ENCODE assay signal across 19 cellular contexts in the genomic region with DNA sequence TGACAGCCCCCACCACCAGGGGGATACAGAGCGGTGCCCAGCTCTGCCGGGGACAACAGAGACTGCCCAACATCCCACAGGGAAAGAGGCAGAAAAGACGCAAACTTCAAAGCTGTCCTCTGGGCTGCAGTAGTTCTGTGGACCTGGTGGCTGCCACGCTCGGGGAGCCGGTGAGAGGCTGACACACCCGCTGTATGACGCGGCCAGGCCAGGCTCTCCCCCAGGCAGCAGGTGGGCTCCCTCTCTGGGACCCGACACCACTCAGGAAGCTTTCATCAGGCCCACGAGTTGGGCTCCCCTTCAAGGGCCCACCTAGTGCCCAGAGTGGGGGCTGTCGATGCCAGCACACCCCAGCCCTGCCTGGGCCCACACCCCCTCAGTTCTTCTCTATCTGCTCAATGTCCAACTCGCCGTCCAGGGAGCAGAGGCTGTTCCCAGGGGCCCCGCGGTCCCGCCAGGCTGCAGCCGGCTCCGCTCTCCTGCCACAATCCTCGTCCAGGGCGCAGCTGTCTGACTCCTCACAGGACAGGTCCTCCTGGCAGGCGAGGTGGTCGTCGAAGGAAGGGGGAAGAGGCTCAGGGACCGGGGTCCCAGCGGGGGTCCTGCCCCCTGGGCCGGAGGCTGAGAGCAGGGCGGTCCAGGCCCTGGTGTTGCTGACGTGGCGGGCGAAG.
"Had no signal": no experiment of that assay in that cellular context is flagged by ENCODE, and none has a peak within 500 bp of the region (broad histone marks: within the 10 kb centered on the region; RNA-seq: fewer than 3 reads in every experiment).

No MANE protein-coding gene starts in this region.

- FAIRE-seq: TTC549 had no signal

- DNase-seq: activated CD4-positive, alpha-beta T cell treated with anti-CD3 and anti-CD28 coated beads for 48 hours; activated CD8-positive, alpha-beta T cell treated with anti-CD3 and anti-CD28 coated beads for 36 hours; activated effector memory CD4-positive, alpha-beta T cell treated with anti-CD3 and anti-CD28 coated beads, Interleukin-2, amount 50 U/mL, for 16 hours; activated T-cell treated with anti-CD3 and anti-CD28 coated beads, Interleukin-2, amount 50 U/mL, for 48 hours; effector memory CD8-positive, alpha-beta T cell; foreskin keratinocyte; heart left ventricle; left cardiac atrium; lower lobe of right lung; retina; stimulated activated CD4-positive, alpha-beta T cell treated with anti-CD3 and anti-CD28 coated beads, Interleukin-15, amount 100 ng/mL, for 24 hours; stimulated activated CD4-positive, alpha-beta T cell treated with anti-CD3 and anti-CD28 coated beads, Interleukin-4, amount 100 ng/mL, for 1 hour; stimulated activated naive CD8-positive, alpha-beta T cell treated with anti-CD3 and anti-CD28 coated beads, Interleukin-15, Interleukin-2, amounts not matched to agents 100 U/mL and 50 U/mL, for 24 hours had no signal

- H3K4me3 ChIP-seq: lower lobe of right lung, skin epidermis, suprapubic skin had no signal

- H3K9me3 ChIP-seq: heart left ventricle, lower lobe of right lung, neutrophil, suprapubic skin had no signal

- ATAC-seq: activated CD8-positive, alpha-beta T cell treated with anti-CD3 and anti-CD28 coated beads for 36 hours; activated naive CD4-positive, alpha-beta T cell treated with anti-CD3 and anti-CD28 coated beads, Interleukin-2, amount 50 U/mL, for 72 hours; effector memory CD8-positive, alpha-beta T cell; foreskin keratinocyte; lower lobe of right lung; stimulated activated naive CD8-positive, alpha-beta T cell treated with anti-CD3 and anti-CD28 coated beads, Interleukin-15, Interleukin-2, amounts not matched to agents 100 U/mL and 50 U/mL, for 24 hours; WTC11 had no signal

- H3K27me3 ChIP-seq: foreskin keratinocyte, heart left ventricle, neutrophil, suprapubic skin had no signal

- H3K27ac ChIP-seq: foreskin keratinocyte, lower lobe of right lung, neutrophil, suprapubic skin had no signal
